ENCODE assay signal across 36 cellular contexts in the genomic region with DNA sequence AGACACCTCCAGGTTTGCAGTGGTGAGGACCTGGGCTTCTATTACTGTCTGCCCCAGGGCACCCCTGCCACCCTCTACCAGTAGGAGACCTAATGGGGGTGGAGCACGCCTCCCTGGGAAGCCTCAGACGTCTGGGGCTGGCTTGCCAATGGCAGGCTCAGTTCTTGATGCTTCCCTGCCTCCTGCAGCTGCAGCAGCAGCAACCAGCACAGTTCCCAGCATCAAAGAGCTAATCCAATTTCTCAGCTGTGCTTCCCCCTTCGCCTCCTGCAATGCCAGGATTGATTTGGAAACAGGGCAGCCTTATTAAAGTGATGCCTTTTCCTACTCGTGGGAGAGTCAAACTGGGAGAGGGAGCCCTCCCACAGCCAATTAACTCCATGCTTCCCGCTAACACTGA. TPM values are rescaled to one million over a fixed set of nuclear protein-coding genes. Genes with fewer than 3 reads are reported as not detected.
"Had no signal": no experiment of that assay in that cellular context is flagged by ENCODE, and none has a peak within 500 bp of the region (broad histone marks: within the 10 kb centered on the region; RNA-seq: fewer than 3 reads in every experiment).

No MANE protein-coding gene starts in this region.

- DNase-seq: activated CD4-positive, alpha-beta T cell treated with anti-CD3 and anti-CD28 coated beads, Interleukin-2, amount 10 ng/mL, durations not matched to agents 24 days and 14 days; activated CD4-positive, alpha-beta T cell treated with anti-CD3 and anti-CD28 coated beads, Interleukin-2, amount 50 U/mL, for 4 hours; activated CD4-positive, CD25-positive, alpha-beta regulatory T cell; activated CD8-positive, alpha-beta T cell treated with anti-CD3 and anti-CD28 coated beads for 36 hours; activated gamma-delta T cell; activated naive CD4-positive, alpha-beta T cell treated with Interleukin-2 at 50 U/mL for 16 hours; activated naive CD8-positive, alpha-beta T cell treated with anti-CD3 and anti-CD28 coated beads, Interleukin-2, amount 10 ng/mL, durations not matched to agents 7 days and 5 days; activated T-cell treated with anti-CD3 and anti-CD28 coated beads, Interleukin-2, amount 50 U/mL, for 1 hour; amygdala; cerebellar nuclear complex; Karpas-422; KBM-7; NCI-H1048; NCI-H1105 treated with DMSO at 0.1 percent for 48 hours; NCI-H1436; NCI-H1694; NCI-H1930; NCI-H2081 treated with DMSO at 0.1 percent for 48 hours; NCI-H345; NCI-H524 treated with DMSO at 0.1 percent for 48 hours; NCI-H748 treated with DMSO at 0.1 percent for 48 hours; SHP77; T1000; WERI-Rb-1 had no signal

- H3K4me1 ChIP-seq: ascending aorta, SJSA1 had no signal

- H3K27ac ChIP-seq: ascending aorta, SJSA1, WERI-Rb-1 had no signal

- H3K27ac Mint-ChIP-seq: activated CD4-positive, alpha-beta T cell treated with anti-CD3 and anti-CD28 coated beads, Interleukin-2, amount 10 ng/mL, durations not matched to agents 24 days and 14 days; activated CD8-positive, alpha-beta T cell treated with anti-CD3 and anti-CD28 coated beads for 36 hours; activated naive CD4-positive, alpha-beta T cell treated with anti-CD3 and anti-CD28 coated beads, Interleukin-2, amount 50 U/mL, for 24 hours; activated naive CD8-positive, alpha-beta T cell treated with anti-CD3 and anti-CD28 coated beads, Interleukin-2, amount 10 ng/mL, durations not matched to agents 7 days and 5 days; activated T-helper 2 cell treated with anti-CD3 and anti-CD28 coated beads, Interferon-gamma antibody, Interleukin-2, Interleukin-4, amounts not matched to agents 10 μg/mL and 5 μg/mL and 100 μg/mL, durations not matched to agents 14 hours and 24 hours and 36 hours had no signal

- H3K9me3 ChIP-seq: ascending aorta, SJSA1 had no signal

- H3K36me3 Mint-ChIP-seq: activated naive CD4-positive, alpha-beta T cell treated with anti-CD3 and anti-CD28 coated beads, Interleukin-2, amount 50 U/mL, for 24 hours; activated naive CD8-positive, alpha-beta T cell treated with anti-CD3 and anti-CD28 coated beads, Interleukin-2, amount 10 ng/mL, durations not matched to agents 7 days and 5 days had no signal

- H3K4me1 Mint-ChIP-seq: activated naive CD4-positive, alpha-beta T cell treated with anti-CD3 and anti-CD28 coated beads, Interleukin-2, amount 50 U/mL, for 24 hours had no signal

- H3K4me3 ChIP-seq: ascending aorta, SJSA1 had no signal

- H3K36me3 ChIP-seq: ascending aorta, SJSA1 had no signal

- ATAC-seq: activated CD8-positive, alpha-beta T cell treated with anti-CD3 and anti-CD28 coated beads for 36 hours; Panc1 had no signal

- H3K9me3 Mint-ChIP-seq: activated CD4-positive, alpha-beta T cell treated with anti-CD3 and anti-CD28 coated beads, Interleukin-2, amount 10 ng/mL, durations not matched to agents 24 days and 14 days; activated CD8-positive, alpha-beta T cell treated with anti-CD3 and anti-CD28 coated beads for 36 hours; activated naive CD4-positive, alpha-beta T cell treated with anti-CD3 and anti-CD28 coated beads, Interleukin-2, amount 50 U/mL, for 24 hours; activated naive CD8-positive, alpha-beta T cell treated with anti-CD3 and anti-CD28 coated beads, Interleukin-2, amount 10 ng/mL, durations not matched to agents 7 days and 5 days; activated T-helper 2 cell treated with anti-CD3 and anti-CD28 coated beads, Interferon-gamma antibody, Interleukin-2, Interleukin-4, amounts not matched to agents 10 μg/mL and 5 μg/mL and 100 μg/mL, durations not matched to agents 14 hours and 24 hours and 36 hours had no signal

- H3K27me3 ChIP-seq: ascending aorta had no signal

- H3K4me3 Mint-ChIP-seq: activated CD4-positive, alpha-beta T cell treated with anti-CD3 and anti-CD28 coated beads, Interleukin-2, amount 10 ng/mL, durations not matched to agents 24 days and 14 days; activated CD8-positive, alpha-beta T cell treated with anti-CD3 and anti-CD28 coated beads for 36 hours; activated naive CD4-positive, alpha-beta T cell treated with anti-CD3 and anti-CD28 coated beads, Interleukin-2, amount 50 U/mL, for 24 hours; activated naive CD8-positive, alpha-beta T cell treated with anti-CD3 and anti-CD28 coated beads, Interleukin-2, amount 10 ng/mL, durations not matched to agents 7 days and 5 days had no signal

RNA-seq across cellular contexts. Expression of a gene that starts 8.2 kb away (rescaled TPM):
- total RNA-seq: activated CD4-positive, alpha-beta T cell treated with anti-CD3 and anti-CD28 coated beads, Interleukin-2, amount 10 ng/mL, durations not matched to agents 24 days and 14 days; activated CD8-positive, alpha-beta memory T cell treated with anti-CD3 and anti-CD28 coated beads for 36 hours; activated CD8-positive, alpha-beta T cell treated with anti-CD3 and anti-CD28 coated beads for 36 hours; activated naive CD8-positive, alpha-beta T cell treated with anti-CD3 and anti-CD28 coated beads, Interleukin-2, amount 10 ng/mL, durations not matched to agents 7 days and 5 days; activated T-helper 2 cell treated with anti-CD3 and anti-CD28 coated beads, Interferon-gamma antibody, Interleukin-2, Interleukin-4, amounts not matched to agents 10 μg/mL and 5 μg/mL and 100 μg/mL, durations not matched to agents 14 hours and 24 hours and 36 hours; ascending aorta; cardiac septum; MCF 10A; NCI-H460; RPMI7951; SJSA1; T-helper 1 cell treated with Interleukin-12 subunit alpha and Interleukin-12 subunit beta and Interleukin-4 antibody, amounts not matched to agents 30 ng/mL and 1 ng/mL, for 36 hours; T-helper 2 cell treated with Interferon-gamma antibody and Interleukin-4, amounts not matched to agents 100 ng/mL and 5 ng/mL, for 36 hours had no signal
